24 cellular contexts compared by ENCODE assay signal in the genomic region with DNA sequence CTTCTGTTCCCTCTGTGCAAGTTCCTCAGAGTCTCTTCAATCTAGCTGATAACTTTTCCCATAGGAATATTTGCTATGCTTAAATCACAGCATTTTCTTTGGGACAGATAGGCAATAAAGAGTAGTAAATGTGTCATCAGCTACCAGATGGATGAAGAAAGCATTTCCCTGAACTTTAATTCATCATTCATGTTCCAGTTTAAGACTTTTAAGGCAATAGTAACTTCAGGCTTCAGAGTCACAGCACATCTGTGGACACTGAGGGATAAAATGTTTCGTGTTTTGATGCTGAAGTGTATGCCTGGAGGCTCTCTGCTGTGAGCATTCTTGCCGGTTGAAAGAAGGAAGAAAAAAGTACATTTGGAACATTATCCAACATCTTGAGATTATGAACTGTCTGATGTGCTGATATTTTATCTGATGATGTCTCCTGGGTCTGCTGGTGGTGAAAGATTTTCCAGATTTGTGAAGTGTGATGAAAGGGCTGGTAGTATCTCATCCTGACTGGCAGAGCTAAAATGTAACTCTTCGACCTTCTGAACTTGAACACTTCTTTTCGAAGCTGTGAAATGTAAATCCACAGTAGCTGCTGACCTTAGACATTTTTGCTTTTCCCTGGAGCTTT.
DNase-seq lines count a peak whose midpoint lies in the region; ATAC-seq, FAIRE-seq and TF ChIP-seq lines count a peak whose summit lies in the region.
"Had no signal": no experiment of that assay in that cellular context is flagged by ENCODE, and none has a peak within 500 bp of the region (broad histone marks: within the 10 kb centered on the region; RNA-seq: fewer than 3 reads in every experiment).

No MANE protein-coding gene starts in this region.

- peak overlapping the region; percentile 74 for H3K27ac Mint-ChIP-seq in chondrocyte (ENCODE audit: unreplicated experiment)
- H3K27ac Mint-ChIP-seq: activated T-helper 1 cell treated with anti-CD3 and anti-CD28 coated beads, Interleukin-12 subunit alpha, Interleukin-12 subunit beta, Interleukin-2, Interleukin-4 antibody, amounts not matched to agents 30 ng/mL and 10 ng/mL and 1 ng/mL, durations not matched to agents 14 hours and 24 hours and 36 hours; memory B cell; stimulated activated effector memory CD8-positive, alpha-beta T cell treated with anti-CD3 and anti-CD28 coated beads, Interleukin-12 subunit alpha, Interleukin-12 subunit beta, amount 100 ng/mL, for 72 hours; WTC11 had no signal

- WGBS in A549 (ENCODE audit: missing lambda C conversion rate): 73% methylated on average over 4 of the region's 4 CpGs
- 28% methylated on average over 4 of the region's 4 CpGs for WGBS in mesenchymal stem cell

- H2AK5ac ChIP-seq in mesenchymal stem cell (ENCODE audit: low read length, severe bottlenecking): no peak overlapping the region

- no peak for TF ChIP-seq CTCF in A549 (IDR thresholded peaks at IDR 0.05)
- no peak for TF ChIP-seq CTCF in chondrocyte (IDR thresholded peaks at IDR 0.05)

- no peak for TF ChIP-seq RAD21 in A549 (conservative IDR thresholded peaks at IDR 0.05 in 1 of 2, IDR thresholded peaks at IDR 0.05 in 1 of 2)

- H3K9me3 ChIP-seq in A549 (no peaks in the 10 kb centered on the region), mesenchymal stem cell (ENCODE audit: control insufficient read depth, low read length) (no peaks in the 10 kb centered on the region)
- H3K9me3 ChIP-seq: gastroesophageal sphincter had no signal

- CTCF ChIA-PET in A549 (lab: Yijun Ruan, JAX): interaction anchor here (1.1 to 1.9 kb wide), 3 partner anchors 51 to 213 kb away, joined by 3 to 5 read pairs (median 3); a partner anchor contains a TSS

- no peaks in the 10 kb centered on the region for H3K36me3 ChIP-seq in mesenchymal stem cell (ENCODE audit: control insufficient read depth in 1 of 2, insufficient read depth in 2 of 2, low read depth in 1 of 2, low read length in 2 of 2)
- H3K36me3 ChIP-seq: gastroesophageal sphincter had no signal

- H3K23ac ChIP-seq in mesenchymal stem cell (ENCODE audit: low read length in 2 of 2): no peak overlapping the region

- H3K9ac ChIP-seq in mesenchymal stem cell (ENCODE audit: low read length): no peak overlapping the region
- H3K9ac ChIP-seq: KMS-11 had no signal

- no peaks in the 10 kb centered on the region for H3K79me1 ChIP-seq in mesenchymal stem cell (replicated peaks; ENCODE audit: low read length, poor library complexity, severe bottlenecking)

- no peaks in the 10 kb centered on the region for H3K27me3 ChIP-seq in mesenchymal stem cell (ENCODE audit: control insufficient read depth in 1 of 2, insufficient read depth in 1 of 2, low read length in 2 of 2)
- H3K27me3 ChIP-seq: gastroesophageal sphincter had no signal

- no peak overlapping the region for H3K4me3 Mint-ChIP-seq in chondrocyte (ENCODE audit: unreplicated experiment)
- H3K4me3 Mint-ChIP-seq: activated T-helper 1 cell treated with anti-CD3 and anti-CD28 coated beads, Interleukin-12 subunit alpha, Interleukin-12 subunit beta, Interleukin-2, Interleukin-4 antibody, amounts not matched to agents 30 ng/mL and 10 ng/mL and 1 ng/mL, durations not matched to agents 14 hours and 24 hours and 36 hours; CD14-positive monocyte; memory B cell; stimulated activated effector memory CD8-positive, alpha-beta T cell treated with anti-CD3 and anti-CD28 coated beads, Interleukin-12 subunit alpha, Interleukin-12 subunit beta, amount 100 ng/mL, for 72 hours; WTC11 had no signal

- peaks cover 54% of the 10 kb centered on the region for H3K4me1 ChIP-seq in A549
- peaks cover 2% of the 10 kb centered on the region for H3K4me1 ChIP-seq in mesenchymal stem cell (ENCODE audit: control insufficient read depth, insufficient read depth, low read depth, low read length)

- no peak for TF ChIP-seq EP300 in A549 (IDR thresholded peaks at IDR 0.05)

- POLR2A ChIA-PET in A549 (lab: Yijun Ruan, JAX): no interaction called here

- DNase-seq in A549 (ENCODE audit: low read depth in 1 of 2, low spot score in 1 of 2) (no peak), GM04504 (ENCODE audit: low read depth) (peak; percentile 91), chondrocyte (ENCODE audit: low spot score) (no peak), mesenchymal stem cell (peak; percentile 42), kidney glomerular epithelial cell (lab: John Stamatoyannopoulos, UW) (no peak), cerebellum (ENCODE audit: low spot score) (no peak), NCI-H2196 (lab: John Stamatoyannopoulos, UW; ENCODE audit: unreplicated experiment) (no peak), NCI-H1092 (lab: John Stamatoyannopoulos, UW) (no peak)
- DNase-seq: activated CD4-positive, alpha-beta T cell treated with anti-CD3 and anti-CD28 coated beads, Interleukin-2, amount 50 U/mL, for 1 hour; activated naive CD4-positive, alpha-beta T cell treated with anti-CD3 and anti-CD28 coated beads, Interleukin-2, amount 50 U/mL, for 16 hours; Calu3; NCI-H1436 treated with DMSO at 0.1 percent for 48 hours; OCI-M1; Right ventricle myocardium superior; stimulated activated CD4-positive, alpha-beta T cell treated with anti-CD3 and anti-CD28 coated beads, Interleukin-2, amount 100 ng/mL, for 48 hours; T-helper 9 cell had no signal

- H4K8ac ChIP-seq in mesenchymal stem cell (ENCODE audit: low read length): no peak overlapping the region

- H3K27ac ChIP-seq in A549 (peak overlapping the region in 1 of 2 experiments; percentile 51; a peak in 2 of 6 replicates), mesenchymal stem cell (ENCODE audit: low read length, poor library complexity, severe bottlenecking) (no peak overlapping the region)
- H3K27ac ChIP-seq: gastroesophageal sphincter, KMS-11 had no signal

- no peak for ATAC-seq in A549
- ATAC-seq: gastroesophageal sphincter, WTC11 had no signal

- no peak overlapping the region for H2AFZ ChIP-seq in mesenchymal stem cell (ENCODE audit: low read depth, low read length)

- no peak for FAIRE-seq in A549 (lab: Jason Lieb, UNC)
- FAIRE-seq: HTR-8/SVneo had no signal

- H3K4me3 ChIP-seq in A549 (no peak overlapping the region), mesenchymal stem cell (ENCODE audit: insufficient read depth in 1 of 2, low read depth in 1 of 2, low read length in 2 of 2) (no peak overlapping the region)
- H3K4me3 ChIP-seq: gastroesophageal sphincter had no signal

- H3K9me3 Mint-ChIP-seq in chondrocyte (ENCODE audit: low read depth): no peaks in the 10 kb centered on the region
- H3K9me3 Mint-ChIP-seq: activated T-helper 1 cell treated with anti-CD3 and anti-CD28 coated beads, Interleukin-12 subunit alpha, Interleukin-12 subunit beta, Interleukin-2, Interleukin-4 antibody, amounts not matched to agents 30 ng/mL and 10 ng/mL and 1 ng/mL, durations not matched to agents 14 hours and 24 hours and 36 hours; CD14-positive monocyte; memory B cell; stimulated activated effector memory CD8-positive, alpha-beta T cell treated with anti-CD3 and anti-CD28 coated beads, Interleukin-12 subunit alpha, Interleukin-12 subunit beta, amount 100 ng/mL, for 72 hours; WTC11 had no signal

- no peak overlapping the region for H2BK120ac ChIP-seq in mesenchymal stem cell (ENCODE audit: low read depth, low read length)

- H2BK5ac ChIP-seq in mesenchymal stem cell (ENCODE audit: low read depth, low read length, poor library complexity, severe bottlenecking): no peak overlapping the region

- no peak overlapping the region for H2BK12ac ChIP-seq in mesenchymal stem cell (ENCODE audit: low read length in 2 of 2)

- no peak overlapping the region for H3K14ac ChIP-seq in mesenchymal stem cell (ENCODE audit: low read length in 2 of 2)

- H3K27me3 Mint-ChIP-seq in chondrocyte (ENCODE audit: low read depth): no peaks in the 10 kb centered on the region

- no peak overlapping the region for H4K91ac ChIP-seq in mesenchymal stem cell (ENCODE audit: low read length)

- TF ChIP-seq POLR2A in A549 (IDR thresholded peaks at IDR 0.05; ENCODE audit: low read length): no peak

- peaks cover 3% of the 10 kb centered on the region for H3K36me3 Mint-ChIP-seq in chondrocyte (ENCODE audit: low read depth)
- H3K36me3 Mint-ChIP-seq: CD14-positive monocyte; memory B cell; stimulated activated effector memory CD8-positive, alpha-beta T cell treated with anti-CD3 and anti-CD28 coated beads, Interleukin-12 subunit alpha, Interleukin-12 subunit beta, amount 100 ng/mL, for 72 hours; WTC11 had no signal

- H3K4me2 ChIP-seq in A549: peak overlapping the region; percentile 14; the same call in 1 of the 3 replicates
- no peak overlapping the region for H3K4me2 ChIP-seq in mesenchymal stem cell (ENCODE audit: low read length, poor library complexity, severe bottlenecking)

- H3K18ac ChIP-seq in mesenchymal stem cell (ENCODE audit: low read depth in 1 of 2, low read length in 2 of 2): no peak overlapping the region

- no peak overlapping the region for H3K4ac ChIP-seq in mesenchymal stem cell (ENCODE audit: low read depth in 1 of 2, low read length in 2 of 2)

- H3K4me1 Mint-ChIP-seq in chondrocyte (ENCODE audit: low read depth): peaks cover 41% of the 10 kb centered on the region
- H3K4me1 Mint-ChIP-seq: CD14-positive monocyte; memory B cell; stimulated activated effector memory CD8-positive, alpha-beta T cell treated with anti-CD3 and anti-CD28 coated beads, Interleukin-12 subunit alpha, Interleukin-12 subunit beta, amount 100 ng/mL, for 72 hours had no signal

- no peak overlapping the region for H2BK15ac ChIP-seq in mesenchymal stem cell (ENCODE audit: low read depth, poor library complexity, severe bottlenecking)

TF ChIP-seq in A549, 52 proteins besides CTCF, POLR2A, EP300 and RAD21 (continues in another document):
- TF ChIP-seq, protein P1, sequence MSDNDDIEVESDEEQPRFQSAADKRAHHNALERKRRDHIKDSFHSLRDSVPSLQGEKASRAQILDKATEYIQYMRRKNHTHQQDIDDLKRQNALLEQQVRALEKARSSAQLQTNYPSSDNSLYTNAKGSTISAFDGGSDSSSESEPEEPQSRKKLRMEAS (IDR thresholded peaks at IDR 0.05): no peak
- TF ChIP-seq CHD2 (IDR thresholded peaks at IDR 0.05; ENCODE audit: low read length, partially characterized antibody): no peak

Comparison
In these comparisons a context has a peak if more than half of its experiments do, and no peak if none do; other contexts are left out.
1. DNase-seq: peak in GM04504 (single experiment) and mesenchymal stem cell (single experiment); none in A549 (0 of 2), chondrocyte (single experiment), kidney glomerular epithelial cell (single experiment), cerebellum (single experiment), NCI-H2196 (single experiment) and NCI-H1092 (single experiment).